In the genomic region with DNA sequence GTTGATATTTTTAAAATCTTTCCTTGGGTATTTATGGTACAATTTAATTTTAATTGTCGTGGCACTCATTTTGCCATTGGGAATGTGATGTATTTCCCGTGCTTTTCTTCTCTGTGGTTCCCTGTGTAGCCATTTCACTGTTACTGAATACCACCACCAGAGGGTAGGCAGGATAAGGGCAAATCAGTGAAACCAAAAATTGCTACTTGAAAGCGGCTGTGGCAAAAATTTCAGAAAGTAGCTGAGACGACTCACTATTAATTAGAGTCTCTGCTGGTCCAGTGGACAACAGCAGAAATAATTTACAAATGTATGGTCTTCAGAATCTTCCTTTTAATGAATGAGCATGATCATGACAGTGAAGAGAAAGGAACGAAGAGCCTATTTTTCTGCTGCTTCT, we compare ENCODE assay signal across 8 cellular contexts. TPM values are rescaled to one million over a fixed set of nuclear protein-coding genes. Genes with fewer than 3 reads are reported as not detected.
DNase-seq lines count a peak whose midpoint lies in the region; ATAC-seq and TF ChIP-seq lines count a peak whose summit lies in the region.

No MANE protein-coding gene starts in this region.

- peaks cover 4% of the 10 kb centered on the region; the same call in 1 of the 2 replicates for H3K27me3 ChIP-seq in Panc1 (ENCODE audit: control insufficient read depth, insufficient read depth, low read length)

- H3K4me1 Mint-ChIP-seq in nephron progenitor cell, result peaks cover 26% of the 10 kb centered on the region

- peak; percentile 18 for DNase-seq in DMS114 treated with DMSO at 0.1 percent for 48 hours (lab: John Stamatoyannopoulos, UW; ENCODE audit: unreplicated experiment)
- no peak for DNase-seq in Panc1 (ENCODE audit: low read depth, low spot score)
- DNase-seq in coronary artery (ENCODE audit: low spot score), result no peak
- DNase-seq in nephron progenitor cell, result no peak
- DNase-seq in NCI-H345 treated with DMSO at 0.1 percent for 48 hours (lab: John Stamatoyannopoulos, UW; ENCODE audit: unreplicated experiment), result no peak
- DNase-seq in stimulated activated CD4-positive, alpha-beta T cell treated with anti-CD3 and anti-CD28 coated beads, Interleukin-4, amount 100 ng/mL, for 1 hour, result no peak

- CTCF ChIA-PET in Panc1 (lab: Charles Lee), result interaction anchor here (0.9 kb wide), 1 partner anchor 261 kb away, joined by 9 read pairs; no protein-coding TSS in a partner anchor

- TF ChIP-seq CTCF in Panc1 (IDR thresholded peaks at IDR 0.05), result peak; percentile 38
- peak; percentile 28 for TF ChIP-seq CTCF in coronary artery (IDR thresholded peaks at IDR 0.05)
- TF ChIP-seq CTCF in nephron progenitor cell (IDR thresholded peaks at IDR 0.05), result peak; percentile 48

- H3K27ac ChIP-seq in Panc1 (ENCODE audit: low read length) (no peak overlapping the region), coronary artery (no peak overlapping the region)

- POLR2A ChIA-PET in Panc1 (lab: Charles Lee), result no interaction called here

- in situ Hi-C loops in Panc1 (cut with HindIII; ENCODE audit: low pct_unique_long_range_greater_than_20kb, low sequenced_read_pairs), result no loop called here

- no peaks in the 10 kb centered on the region for H3K9me3 ChIP-seq in Panc1 (ENCODE audit: control insufficient read depth, insufficient read depth, low read depth, low read length)

- no peaks in the 10 kb centered on the region for H3K36me3 ChIP-seq in Panc1 (ENCODE audit: control insufficient read depth, insufficient read depth, low read length)

- H3K9me3 Mint-ChIP-seq in nephron progenitor cell, result no peaks in the 10 kb centered on the region

- BruUV-seq in Panc1 (replicated peaks; lab: Mats Ljungman, UMichigan), result no TSS peak

- ATAC-seq in GM18873 (IDR thresholded peaks at IDR 0.05; ENCODE audit: low FRiP score, unreplicated experiment), result peak; percentile 74
- ATAC-seq in HG03045 (IDR thresholded peaks at IDR 0.05; ENCODE audit: unreplicated experiment), result peak; percentile 84
- no peak for ATAC-seq in Panc1

- intact Hi-C loops in Panc1 (cut with micrococcal nuclease; ENCODE audit: unreplicated experiment), result no loop called here

- H3K27me3 Mint-ChIP-seq in nephron progenitor cell (ENCODE audit: low read depth, poor library complexity), result peaks cover 3% of the 10 kb centered on the region

- no peak overlapping the region for H3K4me3 Mint-ChIP-seq in nephron progenitor cell

- no peaks in the 10 kb centered on the region for H3K36me3 Mint-ChIP-seq in nephron progenitor cell (ENCODE audit: low read depth)

- H3K4me3 ChIP-seq in Panc1 (ENCODE audit: low read depth in 2 of 2, low read length in 2 of 2) (no peak overlapping the region), coronary artery (no peak overlapping the region)

- no peaks in the 10 kb centered on the region for H3K4me1 ChIP-seq in Panc1 (ENCODE audit: control insufficient read depth, insufficient read depth, low read length)

- no peak overlapping the region for H3K27ac Mint-ChIP-seq in nephron progenitor cell

RNA-seq across cellular contexts. Expression of gene MIR17HG, which starts 34.4 kb away (rescaled TPM):
- total RNA-seq in Panc1 (2021; ENCODE audit: unreplicated experiment), result 3.1 TPM
- 0.34 TPM for polyA plus RNA-seq in Panc1 (2012; ENCODE audit: insufficient read length)
